In the genomic region with DNA sequence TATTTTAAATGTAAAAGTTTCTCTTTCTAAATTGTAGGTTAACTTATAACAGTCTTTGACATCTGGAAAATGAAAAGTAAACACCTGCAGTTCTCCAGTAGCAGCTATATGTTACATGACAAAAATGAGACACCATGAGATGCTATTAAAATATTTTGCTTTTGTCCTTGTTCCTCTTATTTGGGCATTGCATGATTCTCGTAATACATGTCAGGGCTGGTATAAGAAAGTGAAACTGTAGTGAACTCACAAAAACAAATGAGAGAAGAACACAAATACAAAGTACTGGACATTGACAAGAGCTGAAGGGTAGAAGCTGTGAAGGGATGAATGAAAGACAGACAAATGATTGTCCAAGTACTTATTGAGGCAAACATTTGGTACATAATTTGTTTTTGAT, we compare ENCODE assay signal across 25 cellular contexts. TPM values are rescaled to one million over a fixed set of nuclear protein-coding genes. Genes with fewer than 3 reads are reported as not detected.
DNase-seq lines count a peak whose midpoint lies in the region; ATAC-seq and TF ChIP-seq lines count a peak whose summit lies in the region.
"Had no signal": no experiment of that assay in that cellular context is flagged by ENCODE, and none has a peak within 500 bp of the region (broad histone marks: within the 10 kb centered on the region; RNA-seq: fewer than 3 reads in every experiment).

No MANE protein-coding gene starts in this region.

- no peak overlapping the region for H3K4me2 ChIP-seq in Loucy (ENCODE audit: low read depth, low read length, poor library complexity, severe bottlenecking)
- H3K4me2 ChIP-seq: KMS-11 had no signal

- ATAC-seq in GM18867 (IDR thresholded peaks at IDR 0.05; ENCODE audit: unreplicated experiment), result peak; percentile 85
- peak; percentile 86 for ATAC-seq in GM21717 (IDR thresholded peaks at IDR 0.05; ENCODE audit: unreplicated experiment)
- ATAC-seq in activated CD8-positive, alpha-beta memory T cell treated with anti-CD3 and anti-CD28 coated beads, Interleukin-2, amount 10 ng/mL, durations not matched to agents 7 days and 5 days, result no peak

- H3K27ac ChIP-seq in colonic mucosa, result no peak overlapping the region
- H3K27ac ChIP-seq: GM23248, KMS-11, Peyer's patch had no signal

- no peaks in the 10 kb centered on the region for H3K9me2 ChIP-seq in Loucy (replicated peaks; ENCODE audit: low read depth, low read length)

- TF ChIP-seq CTCF in Loucy (conservative IDR thresholded peaks at IDR 0.05; ENCODE audit: low read length) (no peak), colonic mucosa (IDR thresholded peaks at IDR 0.05) (no peak)

- no peaks in the 10 kb centered on the region for H3K9me3 Mint-ChIP-seq in activated CD8-positive, alpha-beta memory T cell treated with anti-CD3 and anti-CD28 coated beads, Interleukin-2, amount 10 ng/mL, durations not matched to agents 7 days and 5 days (ENCODE audit: low read depth)
- H3K9me3 Mint-ChIP-seq: IgD-negative memory B cell; T-helper 1 cell treated with Interleukin-12 subunit alpha and Interleukin-12 subunit beta and Interleukin-4 antibody, amounts not matched to agents 30 μg/mL and 1 μg/mL, for 36 hours had no signal

- H3K9ac ChIP-seq in Loucy (ENCODE audit: low read depth, low read length, poor library complexity, severe bottlenecking) (no peak overlapping the region), colonic mucosa (ENCODE audit: low read depth in 2 of 2, low read length in 2 of 2) (no peak overlapping the region)
- H3K9ac ChIP-seq: GM23248, KMS-11 had no signal

- no peaks in the 10 kb centered on the region for H3F3A ChIP-seq in Loucy (ENCODE audit: low read depth)

- no peaks in the 10 kb centered on the region for H3K27me3 Mint-ChIP-seq in activated CD8-positive, alpha-beta memory T cell treated with anti-CD3 and anti-CD28 coated beads, Interleukin-2, amount 10 ng/mL, durations not matched to agents 7 days and 5 days
- H3K27me3 Mint-ChIP-seq: CD4-positive, alpha-beta memory T cell; IgD-negative memory B cell had no signal

- no peaks in the 10 kb centered on the region for H3K9me3 ChIP-seq in Loucy (ENCODE audit: insufficient read depth, low read depth, low read length)
- H3K9me3 ChIP-seq in colonic mucosa, result no peaks in the 10 kb centered on the region
- H3K9me3 ChIP-seq: Peyer's patch had no signal

- DNase-seq in colonic mucosa (no peak), NCI-H1436 treated with DMSO at 0.1 percent for 48 hours (lab: John Stamatoyannopoulos, UW) (no peak), NCI-H524 treated with DMSO at 0.1 percent for 48 hours (lab: John Stamatoyannopoulos, UW) (no peak)
- no peak for DNase-seq in activated CD8-positive, alpha-beta memory T cell treated with anti-CD3 and anti-CD28 coated beads, Interleukin-2, amount 10 ng/mL, durations not matched to agents 7 days and 5 days
- DNase-seq: C1 segment of cervical spinal cord; CD4-positive, alpha-beta memory T cell; COR-L47; GM23248; H7; NCI-H1092; NCI-H1436; NCI-H187 treated with DMSO at 0.1 percent for 48 hours; NCI-H345; NCI-H774; Peyer's patch; SHP77 treated with DMSO at 0.1 percent for 48 hours; T-helper 9 cell had no signal

- H3K79me2 ChIP-seq in Loucy (ENCODE audit: insufficient read depth, low read length), result no peaks in the 10 kb centered on the region

- H3K4me1 ChIP-seq in Loucy (ENCODE audit: insufficient read depth, low read length, poor library complexity, severe bottlenecking), result no peaks in the 10 kb centered on the region
- H3K4me1 ChIP-seq in colonic mucosa, result no peaks in the 10 kb centered on the region
- H3K4me1 ChIP-seq: Peyer's patch had no signal

- 0 out of 2 replicates have a peak overlapping the region, but pooled peaks have one; percentile 5 for H2AFZ ChIP-seq in Loucy (ENCODE audit: low read length)
- H2AFZ ChIP-seq: GM23248 had no signal

- no peaks in the 10 kb centered on the region for H3K36me3 Mint-ChIP-seq in activated CD8-positive, alpha-beta memory T cell treated with anti-CD3 and anti-CD28 coated beads, Interleukin-2, amount 10 ng/mL, durations not matched to agents 7 days and 5 days
- H3K36me3 Mint-ChIP-seq: CD4-positive, alpha-beta memory T cell; IgD-negative memory B cell had no signal

- no peak overlapping the region for H3K4me3 ChIP-seq in Loucy (ENCODE audit: low read length, poor library complexity, severe bottlenecking)
- no peak overlapping the region for H3K4me3 ChIP-seq in colonic mucosa
- H3K4me3 ChIP-seq: GM23248, Peyer's patch had no signal

- H3K4me3 Mint-ChIP-seq in activated CD8-positive, alpha-beta memory T cell treated with anti-CD3 and anti-CD28 coated beads, Interleukin-2, amount 10 ng/mL, durations not matched to agents 7 days and 5 days, result no peak overlapping the region
- H3K4me3 Mint-ChIP-seq: CD4-positive, alpha-beta memory T cell; IgD-negative memory B cell; T-helper 1 cell treated with Interleukin-12 subunit alpha and Interleukin-12 subunit beta and Interleukin-4 antibody, amounts not matched to agents 30 μg/mL and 1 μg/mL, for 36 hours had no signal

- H4K20me1 ChIP-seq in Loucy (ENCODE audit: insufficient read depth, low read length, poor library complexity, severe bottlenecking), result no peaks in the 10 kb centered on the region

- CTCF ChIA-PET in activated CD8-positive, alpha-beta memory T cell treated with anti-CD3 and anti-CD28 coated beads, Interleukin-2, amount 10 ng/mL, durations not matched to agents 7 days and 5 days (lab: Charles Lee), result no interaction called here

- H3K36me3 ChIP-seq in Loucy (ENCODE audit: insufficient read depth, low read length), result no peaks in the 10 kb centered on the region
- H3K36me3 ChIP-seq in colonic mucosa, result no peaks in the 10 kb centered on the region
- H3K36me3 ChIP-seq: Peyer's patch had no signal

- H3K27ac Mint-ChIP-seq in activated CD8-positive, alpha-beta memory T cell treated with anti-CD3 and anti-CD28 coated beads, Interleukin-2, amount 10 ng/mL, durations not matched to agents 7 days and 5 days, result no peak overlapping the region
- H3K27ac Mint-ChIP-seq: CD4-positive, alpha-beta memory T cell; T-helper 1 cell treated with Interleukin-12 subunit alpha and Interleukin-12 subunit beta and Interleukin-4 antibody, amounts not matched to agents 30 μg/mL and 1 μg/mL, for 36 hours had no signal

- intact Hi-C loops in colonic mucosa (cut with DNase I), result no loop called here

- no peaks in the 10 kb centered on the region for H3K4me1 Mint-ChIP-seq in activated CD8-positive, alpha-beta memory T cell treated with anti-CD3 and anti-CD28 coated beads, Interleukin-2, amount 10 ng/mL, durations not matched to agents 7 days and 5 days
- H3K4me1 Mint-ChIP-seq: CD4-positive, alpha-beta memory T cell had no signal

- no peaks in the 10 kb centered on the region for H3K27me3 ChIP-seq in Loucy (ENCODE audit: insufficient read depth, low read length, poor library complexity, severe bottlenecking)
- H3K27me3 ChIP-seq in colonic mucosa, result no peaks in the 10 kb centered on the region
- H3K27me3 ChIP-seq: Peyer's patch had no signal

RNA-seq across cellular contexts. Expression of gene GK2, which starts 9.0 kb away (rescaled TPM):
- not detected for total RNA-seq in colonic mucosa
- not detected for total RNA-seq in activated CD8-positive, alpha-beta memory T cell treated with anti-CD3 and anti-CD28 coated beads, Interleukin-2, amount 10 ng/mL, durations not matched to agents 7 days and 5 days
- total RNA-seq: A673; CD4-positive, alpha-beta memory T cell; GM23248; H7; OCI-LY7; Peyer's patch had no signal
